In the genomic region with DNA sequence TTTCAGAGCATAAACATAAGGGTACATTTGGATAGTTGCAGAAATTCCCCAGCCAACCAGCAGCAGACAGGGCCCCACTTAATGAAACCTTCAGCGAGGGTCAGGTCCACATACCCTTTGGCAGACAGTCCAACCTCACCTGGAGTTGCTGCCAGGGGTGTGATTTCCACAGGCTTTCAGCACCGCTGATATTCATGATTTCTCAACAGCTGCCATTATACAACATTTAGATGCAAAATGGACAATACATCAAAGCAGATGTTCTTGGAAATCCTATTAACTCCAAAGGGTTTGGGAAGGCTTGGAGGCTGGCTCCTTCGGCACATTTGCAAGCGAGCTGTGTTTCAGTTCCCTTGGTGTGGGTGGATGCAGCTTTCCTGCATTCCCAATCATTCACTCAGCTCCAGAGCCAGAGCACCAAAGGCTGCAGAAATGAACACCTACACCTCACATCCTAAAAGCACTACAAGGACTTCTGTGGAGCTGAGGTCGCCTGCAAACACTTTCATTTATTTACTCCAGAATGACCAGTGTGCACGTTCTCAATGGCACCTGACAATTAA, we compare ENCODE assay signal across 19 cellular contexts.
DNase-seq lines count a peak whose midpoint lies in the region; ATAC-seq and TF ChIP-seq lines count a peak whose summit lies in the region.
"Had no signal": no experiment of that assay in that cellular context is flagged by ENCODE, and none has a peak within 500 bp of the region (broad histone marks: within the 10 kb centered on the region; RNA-seq: fewer than 3 reads in every experiment).

No MANE protein-coding gene starts in this region.

- dilution Hi-C loops in mammary epithelial cell (cut with HindIII; ENCODE audit: low sequenced_read_pairs), result no loop called here

- peaks cover 0 to 9% of the 10 kb centered on the region in 2 donors for H3K27me3 ChIP-seq in breast epithelium
- H3K27me3 ChIP-seq in mammary epithelial cell (ENCODE audit: insufficient read depth, low read length), result no peaks in the 10 kb centered on the region
- H3K27me3 ChIP-seq in endodermal cell (ENCODE audit: control insufficient read depth, insufficient read depth, low read length, poor library complexity, severe bottlenecking), result no peaks in the 10 kb centered on the region
- peaks cover 2% of the 10 kb centered on the region; the same call in 1 of the 2 replicates for H3K27me3 ChIP-seq in MG63

- no peak overlapping the region for H3K4me2 ChIP-seq in mammary epithelial cell (ENCODE audit: insufficient read depth, low read depth, low read length)
- H3K4me2 ChIP-seq: A549 had no signal

- no peaks in the 10 kb centered on the region for H3K9me3 Mint-ChIP-seq in endodermal cell
- no peaks in the 10 kb centered on the region for H3K9me3 Mint-ChIP-seq in endothelial cell (ENCODE audit: unreplicated experiment)

- H3K4me3 Mint-ChIP-seq in endodermal cell, result no peak overlapping the region
- no peak overlapping the region for H3K4me3 Mint-ChIP-seq in endothelial cell (ENCODE audit: unreplicated experiment)
- H3K4me3 Mint-ChIP-seq: HFFc6 had no signal

- H3K27ac Mint-ChIP-seq in endodermal cell (no peak overlapping the region), endothelial cell (ENCODE audit: unreplicated experiment) (no peak overlapping the region)
- H3K27ac Mint-ChIP-seq: HFFc6 had no signal

- peaks cover 5% of the 10 kb centered on the region for H3K27me3 Mint-ChIP-seq in endodermal cell (ENCODE audit: insufficient read depth)
- H3K27me3 Mint-ChIP-seq in endothelial cell (ENCODE audit: unreplicated experiment), result peaks cover 5% of the 10 kb centered on the region

- no peaks in the 10 kb centered on the region for H3K36me3 ChIP-seq in breast epithelium
- H3K36me3 ChIP-seq in mammary epithelial cell (ENCODE audit: insufficient read depth, low read length), result no peaks in the 10 kb centered on the region
- no peaks in the 10 kb centered on the region for H3K36me3 ChIP-seq in endodermal cell (ENCODE audit: control insufficient read depth, insufficient read depth, low read length)
- no peaks in the 10 kb centered on the region for H3K36me3 ChIP-seq in MG63

- H3K9ac ChIP-seq in mammary epithelial cell (ENCODE audit: insufficient read depth, low read length), result no peak overlapping the region
- no peak overlapping the region for H3K9ac ChIP-seq in endodermal cell (ENCODE audit: extremely low read depth, low read length, poor library complexity, severe bottlenecking)
- H3K9ac ChIP-seq: GM23248 had no signal

- no peak overlapping the region for H3K27ac ChIP-seq in breast epithelium
- no peak overlapping the region for H3K27ac ChIP-seq in mammary epithelial cell (ENCODE audit: insufficient read depth, low read depth, low read length)
- H3K27ac ChIP-seq in endodermal cell (ENCODE audit: low read depth, low read length), result no peak overlapping the region
- H3K27ac ChIP-seq: A549, C4-2B, GM23248 had no signal

- in situ Hi-C loops in mammary epithelial cell (cut with MboI; ENCODE audit: low sequenced_read_pairs in 2 of 2), result no loop called here

- ATAC-seq in GM21381 (IDR thresholded peaks at IDR 0.05; ENCODE audit: unreplicated experiment), result no peak
- no peak for ATAC-seq in GM18502 (IDR thresholded peaks at IDR 0.05; ENCODE audit: poor library complexity, unreplicated experiment)
- ATAC-seq: A549, PC-3 had no signal

- H3K36me3 Mint-ChIP-seq in endodermal cell (ENCODE audit: low read depth) (no peaks in the 10 kb centered on the region), endothelial cell (ENCODE audit: low read depth, unreplicated experiment) (no peaks in the 10 kb centered on the region)

- peaks cover 7% of the 10 kb centered on the region for H3K4me1 Mint-ChIP-seq in endodermal cell
- H3K4me1 Mint-ChIP-seq in endothelial cell (ENCODE audit: unreplicated experiment), result peaks cover 17% of the 10 kb centered on the region

- no TSS peak for BruUV-seq in mammary epithelial cell (replicated peaks; lab: Mats Ljungman, UMichigan)

- no peaks in the 10 kb centered on the region for H4K20me1 ChIP-seq in mammary epithelial cell (ENCODE audit: insufficient read depth, low read length)

- H3K4me3 ChIP-seq in breast epithelium, result no peak overlapping the region
- no peak overlapping the region for H3K4me3 ChIP-seq in mammary epithelial cell (replicated peaks in 1 of 3; ENCODE audit: insufficient read depth in 1 of 3, low read depth in 2 of 3, low read length in 3 of 3)
- H3K4me3 ChIP-seq in endodermal cell (ENCODE audit: low read length), result no peak overlapping the region
- H3K4me3 ChIP-seq in MG63, result no peak overlapping the region
- H3K4me3 ChIP-seq: A549, GM23248 had no signal

- TF ChIP-seq POLR2A in breast epithelium (IDR thresholded peaks at IDR 0.05), result no peak

- 41% methylated on average over 6 of the region's 6 CpGs for WGBS in mammary epithelial cell (ENCODE audit: low coverage, missing lambda C conversion rate)
- WGBS in endodermal cell (ENCODE audit: insufficient coverage in 1 of 2, insufficient read length in 1 of 2), 2 experiments, result 84 to 91% methylated on average over 4 to 6 of the region's 6 CpGs

- TF ChIP-seq CTCF in breast epithelium (IDR thresholded peaks at IDR 0.05), result no peak
- no peak for TF ChIP-seq CTCF in mammary epithelial cell (conservative IDR thresholded peaks at IDR 0.05 in 1 of 2, IDR thresholded peaks at IDR 0.05 in 1 of 2; ENCODE audit: extremely low read depth in 1 of 2, insufficient read depth in 1 of 2, low read depth in 1 of 2, low read length in 2 of 2)
- TF ChIP-seq CTCF in endodermal cell (conservative IDR thresholded peaks at IDR 0.05), result no peak
- TF ChIP-seq CTCF in endothelial cell (IDR thresholded peaks at IDR 0.05; ENCODE audit: unreplicated experiment), result no peak

- H3K4me1 ChIP-seq in breast epithelium (no peaks in the 10 kb centered on the region), mammary epithelial cell (ENCODE audit: insufficient read depth, low read length) (no peaks in the 10 kb centered on the region), endodermal cell (ENCODE audit: control insufficient read depth, insufficient read depth, low read length) (no peaks in the 10 kb centered on the region)
- H3K4me1 ChIP-seq: A549 had no signal

- intact Hi-C loops in breast epithelium (cut with DNase I; ENCODE audit: low total_unique reads), result no loop called here
- intact Hi-C loops in mammary epithelial cell (cut with micrococcal nuclease), result no loop called here

- CTCF ChIA-PET in mammary epithelial cell (lab: Charles Lee; ENCODE audit: low non-redundant PET), result no interaction called here

- DNase-seq in breast epithelium (ENCODE audit: low spot score in 2 of 2) (peak; percentile 3), mammary epithelial cell (no peak), endodermal cell (peak; percentile 24), mucosa of gallbladder (ENCODE audit: low spot score) (peak; percentile 4), MG63 (no peak), endothelial cell (ENCODE audit: low spot score) (no peak)
- DNase-seq: DMS153, GM23248, HFFc6, KBM-7, NCI-H1048, NCI-H2107, NCI-H226, NCI-H526, PC-3 had no signal

- no peaks in the 10 kb centered on the region for H3K79me2 ChIP-seq in mammary epithelial cell (ENCODE audit: insufficient read depth, low read length)

- H2AFZ ChIP-seq in mammary epithelial cell (ENCODE audit: low read depth, low read length), result no peak overlapping the region
- H2AFZ ChIP-seq: GM23248 had no signal

- H3K9me3 ChIP-seq in breast epithelium (no peaks in the 10 kb centered on the region), mammary epithelial cell (replicated peaks; ENCODE audit: insufficient read depth, low read length) (peaks cover 26% of the 10 kb centered on the region), endodermal cell (ENCODE audit: control insufficient read depth, low read length) (no peaks in the 10 kb centered on the region), MG63 (no peaks in the 10 kb centered on the region)
- H3K9me3 ChIP-seq: A549 had no signal

Comparison
In these comparisons a context has a peak if more than half of its experiments do, and no peak if none do; other contexts are left out.
1. DNase-seq: peak in breast epithelium (2 of 2), endodermal cell (single experiment) and mucosa of gallbladder (single experiment); none in mammary epithelial cell (single experiment), MG63 (single experiment) and endothelial cell (single experiment).